ENCODE assay signal across 1 cellular context in genomic region chr18:48375150-48375790, GRCh38.
A peak's percentile ranks its signal among the peaks of the same experiment; 100 is the strongest.
TF ChIP-seq lines count a peak whose summit lies in the region.

No MANE protein-coding gene starts in this region.

TF ChIP-seq in GM12878, 131 proteins besides CTCF, POLR2A, EP300 and RAD21:
- TF ChIP-seq TBL1XR1 (IDR thresholded peaks at IDR 0.05; ENCODE audit: low read depth, low read length) (no peak), RUNX3 (IDR thresholded peaks at IDR 0.05; ENCODE audit: low read length) (peak; percentile 22; the same call in 1 of the 2 replicates), GATAD2B (conservative IDR thresholded peaks at IDR 0.05; ENCODE audit: low read depth) (no peak), SMAD1 (IDR thresholded peaks at IDR 0.05; ENCODE audit: low read depth, partially characterized antibody) (no peak)
- TF ChIP-seq, protein P1, sequence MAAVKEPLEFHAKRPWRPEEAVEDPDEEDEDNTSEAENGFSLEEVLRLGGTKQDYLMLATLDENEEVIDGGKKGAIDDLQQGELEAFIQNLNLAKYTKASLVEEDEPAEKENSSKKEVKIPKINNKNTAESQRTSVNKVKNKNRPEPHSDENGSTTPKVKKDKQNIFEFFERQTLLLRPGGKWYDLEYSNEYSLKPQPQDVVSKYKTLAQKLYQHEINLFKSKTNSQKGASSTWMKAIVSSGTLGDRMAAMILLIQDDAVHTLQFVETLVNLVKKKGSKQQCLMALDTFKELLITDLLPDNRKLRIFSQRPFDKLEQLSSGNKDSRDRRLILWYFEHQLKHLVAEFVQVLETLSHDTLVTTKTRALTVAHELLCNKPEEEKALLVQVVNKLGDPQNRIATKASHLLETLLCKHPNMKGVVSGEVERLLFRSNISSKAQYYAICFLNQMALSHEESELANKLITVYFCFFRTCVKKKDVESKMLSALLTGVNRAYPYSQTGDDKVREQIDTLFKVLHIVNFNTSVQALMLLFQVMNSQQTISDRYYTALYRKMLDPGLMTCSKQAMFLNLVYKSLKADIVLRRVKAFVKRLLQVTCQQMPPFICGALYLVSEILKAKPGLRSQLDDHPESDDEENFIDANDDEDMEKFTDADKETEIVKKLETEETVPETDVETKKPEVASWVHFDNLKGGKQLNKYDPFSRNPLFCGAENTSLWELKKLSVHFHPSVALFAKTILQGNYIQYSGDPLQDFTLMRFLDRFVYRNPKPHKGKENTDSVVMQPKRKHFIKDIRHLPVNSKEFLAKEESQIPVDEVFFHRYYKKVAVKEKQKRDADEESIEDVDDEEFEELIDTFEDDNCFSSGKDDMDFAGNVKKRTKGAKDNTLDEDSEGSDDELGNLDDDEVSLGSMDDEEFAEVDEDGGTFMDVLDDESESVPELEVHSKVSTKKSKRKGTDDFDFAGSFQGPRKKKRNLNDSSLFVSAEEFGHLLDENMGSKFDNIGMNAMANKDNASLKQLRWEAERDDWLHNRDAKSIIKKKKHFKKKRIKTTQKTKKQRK (IDR thresholded peaks at IDR 0.05; ENCODE audit: low read depth, low read length) = no peak
TF ChIP-seq in GM12878: peak in this region for 1.
